17 cellular contexts compared by ENCODE assay signal in genomic region chr14:52125885-52126284, GRCh38. TPM values are rescaled to one million over a fixed set of nuclear protein-coding genes. Genes with fewer than 3 reads are reported as not detected.
DNase-seq lines count a peak whose midpoint lies in the region; ATAC-seq, FAIRE-seq and TF ChIP-seq lines count a peak whose summit lies in the region.
"Had no signal": no experiment of that assay in that cellular context is flagged by ENCODE, and none has a peak within 500 bp of the region (broad histone marks: within the 10 kb centered on the region; RNA-seq: fewer than 3 reads in every experiment).

No MANE protein-coding gene starts in this region.

- no peaks in the 10 kb centered on the region for H3K36me3 Mint-ChIP-seq in mesothelial cell of epicardium
- H3K36me3 Mint-ChIP-seq: naive thymus-derived CD4-positive, alpha-beta T cell had no signal

- BruUV-seq in PC-3 (replicated peaks; lab: Mats Ljungman, UMichigan): no TSS peak

- H3K36me3 ChIP-seq in cardiac muscle cell (no peaks in the 10 kb centered on the region), PC-3 (ENCODE audit: low read depth, low read length) (no peaks in the 10 kb centered on the region), fibroblast of lung (ENCODE audit: control insufficient read depth, insufficient read depth, low read length) (no peaks in the 10 kb centered on the region), stomach (no peaks in the 10 kb centered on the region)

- FAIRE-seq in GM12891 (lab: Jason Lieb, UNC): no peak
- FAIRE-seq: D721Med had no signal

- no peak for TF ChIP-seq POLR2A in stomach (IDR thresholded peaks at IDR 0.05)
- TF ChIP-seq POLR2A in GM12891 (IDR thresholded peaks at IDR 0.05; ENCODE audit: low read depth, low read length): no peak

- CTCF ChIA-PET in PC-3 (lab: Charles Lee): no interaction called here

- peaks cover 5% of the 10 kb centered on the region for H3K4me1 Mint-ChIP-seq in mesothelial cell of epicardium

- intact Hi-C loops in Right ventricle myocardium superior (cut with DNase I) (no loop called here), PC-3 (cut with micrococcal nuclease) (no loop called here), stomach (cut with DNase I; ENCODE audit: low total_unique reads) (no loop called here)

- H3K4me3 ChIP-seq in cardiac muscle cell (no peak overlapping the region), PC-3 (ENCODE audit: low read length) (no peak overlapping the region), fibroblast of lung (replicated peaks in 1 of 4; ENCODE audit: control extremely low read depth in 1 of 4, insufficient read depth in 1 of 4, low read depth in 3 of 4, low read length in 4 of 4) (no peak overlapping the region), stomach (no peak overlapping the region)

- H3K4me1 ChIP-seq in cardiac muscle cell (ENCODE audit: low read depth) (peaks cover 22% of the 10 kb centered on the region), PC-3 (ENCODE audit: insufficient read depth, low read length) (peaks cover 12% of the 10 kb centered on the region), fibroblast of lung (ENCODE audit: control insufficient read depth, extremely low read depth, insufficient read depth, low read length) (peaks cover 19% of the 10 kb centered on the region), stomach (peaks cover 0 to 13% (median 2%) of the 10 kb centered on the region in 4 donors)

- no peak for TF ChIP-seq EP300 in stomach (IDR thresholded peaks at IDR 0.05)

- WGBS in stomach, 5 donors: 78 to 85% (median 80%) methylated on average over 4 of the region's 4 CpGs

- ATAC-seq in Right ventricle myocardium superior (ENCODE audit: poor library complexity) (no peak), PC-3 (no peak), GM21360 (IDR thresholded peaks at IDR 0.05; ENCODE audit: unreplicated experiment) (no peak)
- ATAC-seq: left lobe of liver had no signal

- no peaks in the 10 kb centered on the region for H3F3A ChIP-seq in PC-3 (ENCODE audit: low read length, unreplicated experiment)

- H3K27me3 ChIP-seq in cardiac muscle cell (no peaks in the 10 kb centered on the region), PC-3 (ENCODE audit: low read length) (no peaks in the 10 kb centered on the region), fibroblast of lung (ENCODE audit: control insufficient read depth, insufficient read depth, low read length) (no peaks in the 10 kb centered on the region), stomach (no peaks in the 10 kb centered on the region)

- H4K20me1 ChIP-seq in PC-3 (ENCODE audit: low read length) (no peaks in the 10 kb centered on the region), fibroblast of lung (ENCODE audit: control insufficient read depth, extremely low read depth, insufficient read depth, low read length) (no peaks in the 10 kb centered on the region)

- H3K27me3 Mint-ChIP-seq in mesothelial cell of epicardium (ENCODE audit: low read depth): no peaks in the 10 kb centered on the region
- H3K27me3 Mint-ChIP-seq: activated naive CD8-positive, alpha-beta T cell had no signal

- H3K27ac ChIP-seq in cardiac muscle cell (peak overlapping the region; percentile 40), PC-3 (ENCODE audit: low read length) (peak overlapping the region; percentile 46), fibroblast of lung (ENCODE audit: insufficient read depth, low read length) (peak overlapping the region; percentile 84), stomach (peak overlapping the region in 3 of 5 donors; percentile 32 to 75 (median 39))

- no peak overlapping the region for H3K9ac ChIP-seq in PC-3 (ENCODE audit: low read length)
- peak overlapping the region; percentile 13 for H3K9ac ChIP-seq in fibroblast of lung (ENCODE audit: insufficient read depth, low read length)

- H3K4me3 Mint-ChIP-seq in mesothelial cell of epicardium: no peak overlapping the region
- H3K4me3 Mint-ChIP-seq: activated naive CD8-positive, alpha-beta T cell had no signal

- no peaks in the 10 kb centered on the region for H3K9me2 ChIP-seq in PC-3 (replicated peaks; ENCODE audit: low read length)

- peaks cover 3% of the 10 kb centered on the region for H3K9me3 Mint-ChIP-seq in mesothelial cell of epicardium

- H3K79me2 ChIP-seq in PC-3 (ENCODE audit: low read length) (no peaks in the 10 kb centered on the region), fibroblast of lung (ENCODE audit: control insufficient read depth, insufficient read depth, low read length) (no peaks in the 10 kb centered on the region)

- H3K27ac Mint-ChIP-seq in mesothelial cell of epicardium: no peak overlapping the region
- H3K27ac Mint-ChIP-seq: activated naive CD8-positive, alpha-beta T cell had no signal

- POLR2A ChIA-PET in PC-3 (lab: Charles Lee; ENCODE audit: unreplicated experiment): no interaction called here

- H2AFZ ChIP-seq in PC-3 (ENCODE audit: low read length): no peak overlapping the region
- no peak overlapping the region for H2AFZ ChIP-seq in fibroblast of lung (ENCODE audit: low read length)

- no peak for TF ChIP-seq CTCF in cardiac muscle cell (IDR thresholded peaks at IDR 0.05; ENCODE audit: low read depth, low read length)
- TF ChIP-seq CTCF in PC-3 (conservative IDR thresholded peaks at IDR 0.05; ENCODE audit: low read depth, low read length): no peak
- TF ChIP-seq CTCF in fibroblast of lung (conservative IDR thresholded peaks at IDR 0.05 in 1 of 2, IDR thresholded peaks at IDR 0.05 in 1 of 2; ENCODE audit: low read depth in 1 of 2, low read length in 2 of 2): no peak
- TF ChIP-seq CTCF in stomach (IDR thresholded peaks at IDR 0.05): no peak
- no peak for TF ChIP-seq CTCF in mesothelial cell of epicardium (IDR thresholded peaks at IDR 0.05; ENCODE audit: unreplicated experiment)

- H3K9me3 ChIP-seq in cardiac muscle cell (ENCODE audit: low read depth) (no peaks in the 10 kb centered on the region), PC-3 (ENCODE audit: low read length) (no peaks in the 10 kb centered on the region), fibroblast of lung (ENCODE audit: control insufficient read depth, insufficient read depth, low read depth, low read length) (no peaks in the 10 kb centered on the region), stomach (no peaks in the 10 kb centered on the region)

- H3K4me2 ChIP-seq in PC-3 (ENCODE audit: low read length) (no peak overlapping the region), fibroblast of lung (ENCODE audit: extremely low read depth, insufficient read depth, low read length) (peak overlapping the region; percentile 4)

- peak in 1 of 2 donors; percentile 39 for DNase-seq in cardiac muscle cell (ENCODE audit: low read depth in 1 of 2, low spot score in 1 of 2)
- no peak for DNase-seq in Right ventricle myocardium superior
- no peak for DNase-seq in PC-3
- DNase-seq in fibroblast of lung (ENCODE audit: low read depth in 2 of 2): no peak
- DNase-seq in stomach: no peak
- no peak for DNase-seq in mesothelial cell of epicardium (ENCODE audit: low spot score in 2 of 2, unreplicated experiment in 2 of 2)
- no peak for DNase-seq in GM12891 (ENCODE audit: insufficient read length, low spot score)
- DNase-seq: activated CD4-positive, CD25-positive, alpha-beta regulatory T cell treated with anti-CD3 and anti-CD28 coated beads, Interleukin-2, amount 50 U/mL, for 72 hours; cerebellar nuclear complex; GF-D8; naive thymus-derived CD4-positive, alpha-beta T cell; NCI-H1694; SIG-M5 had no signal

TF ChIP-seq in GM12891, 5 proteins besides CTCF, POLR2A, EP300 and RAD21:
- TF ChIP-seq POU2F2 (IDR thresholded peaks at IDR 0.05; ENCODE audit: low read depth, low read length): no peak
- TF ChIP-seq PAX5 (IDR thresholded peaks at IDR 0.05; ENCODE audit: insufficient read depth, low read length, severe bottlenecking): no peak
- no peak for TF ChIP-seq SPI1 (IDR thresholded peaks at IDR 0.05; ENCODE audit: low read depth, low read length)
- TF ChIP-seq POLR2AphosphoS5 (IDR thresholded peaks at IDR 0.05; ENCODE audit: low read depth, low read length): no peak
- no peak for TF ChIP-seq TAF1 (IDR thresholded peaks at IDR 0.05; ENCODE audit: low read depth, low read length)

RNA-seq across cellular contexts. Expression of gene NID2, which starts 57.0 kb away (rescaled TPM):
- total RNA-seq in cardiac muscle cell (275 and 538 TPM in 2 replicates), Right ventricle myocardium superior (39.5 TPM), PC-3 (2014; rRNA removed) (2.5 and 3.1 TPM in 2 replicates), fibroblast of lung (93.7 and 181 TPM in 2 replicates), stomach (10 to 100 TPM in 4 of 5 donors, 1 to 10 TPM in 1; 8.0 to 67.0 (median 31.9) TPM), mesothelial cell of epicardium (103 to 124 TPM (median 120 TPM) in 3 replicates)
- polyA plus RNA-seq in cardiac muscle cell (179 and 341 TPM in 2 replicates), fibroblast of lung (394 and 2,513 TPM in 2 replicates), stomach (1 to 10 TPM; 1.7 to 4.7 (median 2.3) TPM)
- polyA plus RNA-seq in fibroblast of lung (2012): 225 and 1,654 TPM in 2 replicates
- polyA minus RNA-seq in fibroblast of lung (ENCODE audit: low replicate concordance): 553 and 3,045 TPM in 2 replicates
- 0.17 TPM for polyA plus RNA-seq in GM12891 (2012; ENCODE audit: low read depth, missing spikeins)
